In the genomic region with DNA sequence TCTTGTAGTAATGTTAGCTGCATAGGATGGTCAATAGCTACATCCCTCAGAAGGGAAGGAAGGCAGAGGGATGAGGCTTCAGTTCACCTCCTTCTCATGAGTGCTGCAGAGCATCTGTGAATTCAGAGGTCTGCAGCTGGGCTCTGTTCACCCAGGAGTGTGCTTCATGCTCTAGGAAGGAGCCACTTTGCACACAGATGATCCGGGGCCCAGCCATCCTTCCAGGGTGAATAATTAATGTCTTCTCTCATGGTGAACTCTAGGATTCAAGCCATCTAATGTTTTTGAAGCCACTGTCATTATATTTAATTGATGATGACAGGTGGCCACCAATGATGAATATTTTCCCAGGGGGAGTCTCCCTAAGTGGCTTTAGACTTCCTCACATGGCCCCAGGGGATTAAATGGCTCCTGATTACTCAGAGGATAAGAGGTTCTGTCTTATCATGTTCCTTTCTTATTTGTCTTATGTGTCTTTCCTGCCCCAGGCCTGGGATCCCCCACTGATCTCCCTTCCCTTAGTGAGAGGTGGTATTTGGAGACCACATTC, we compare ENCODE assay signal across 1 cellular context.
TF ChIP-seq lines count a peak whose summit lies in the region.

No MANE protein-coding gene starts in this region.

TF ChIP-seq in K562, 482 proteins besides CTCF, POLR2A, EP300 and RAD21:
- TF ChIP-seq, protein P1, sequence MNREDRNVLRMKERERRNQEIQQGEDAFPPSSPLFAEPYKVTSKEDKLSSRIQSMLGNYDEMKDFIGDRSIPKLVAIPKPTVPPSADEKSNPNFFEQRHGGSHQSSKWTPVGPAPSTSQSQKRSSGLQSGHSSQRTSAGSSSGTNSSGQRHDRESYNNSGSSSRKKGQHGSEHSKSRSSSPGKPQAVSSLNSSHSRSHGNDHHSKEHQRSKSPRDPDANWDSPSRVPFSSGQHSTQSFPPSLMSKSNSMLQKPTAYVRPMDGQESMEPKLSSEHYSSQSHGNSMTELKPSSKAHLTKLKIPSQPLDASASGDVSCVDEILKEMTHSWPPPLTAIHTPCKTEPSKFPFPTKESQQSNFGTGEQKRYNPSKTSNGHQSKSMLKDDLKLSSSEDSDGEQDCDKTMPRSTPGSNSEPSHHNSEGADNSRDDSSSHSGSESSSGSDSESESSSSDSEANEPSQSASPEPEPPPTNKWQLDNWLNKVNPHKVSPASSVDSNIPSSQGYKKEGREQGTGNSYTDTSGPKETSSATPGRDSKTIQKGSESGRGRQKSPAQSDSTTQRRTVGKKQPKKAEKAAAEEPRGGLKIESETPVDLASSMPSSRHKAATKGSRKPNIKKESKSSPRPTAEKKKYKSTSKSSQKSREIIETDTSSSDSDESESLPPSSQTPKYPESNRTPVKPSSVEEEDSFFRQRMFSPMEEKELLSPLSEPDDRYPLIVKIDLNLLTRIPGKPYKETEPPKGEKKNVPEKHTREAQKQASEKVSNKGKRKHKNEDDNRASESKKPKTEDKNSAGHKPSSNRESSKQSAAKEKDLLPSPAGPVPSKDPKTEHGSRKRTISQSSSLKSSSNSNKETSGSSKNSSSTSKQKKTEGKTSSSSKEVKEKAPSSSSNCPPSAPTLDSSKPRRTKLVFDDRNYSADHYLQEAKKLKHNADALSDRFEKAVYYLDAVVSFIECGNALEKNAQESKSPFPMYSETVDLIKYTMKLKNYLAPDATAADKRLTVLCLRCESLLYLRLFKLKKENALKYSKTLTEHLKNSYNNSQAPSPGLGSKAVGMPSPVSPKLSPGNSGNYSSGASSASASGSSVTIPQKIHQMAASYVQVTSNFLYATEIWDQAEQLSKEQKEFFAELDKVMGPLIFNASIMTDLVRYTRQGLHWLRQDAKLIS (CRISPR knock-in tag; IDR thresholded peaks at IDR 0.05), result peak; percentile 5; the same call in 1 of the 2 replicates
